In the genomic region with DNA sequence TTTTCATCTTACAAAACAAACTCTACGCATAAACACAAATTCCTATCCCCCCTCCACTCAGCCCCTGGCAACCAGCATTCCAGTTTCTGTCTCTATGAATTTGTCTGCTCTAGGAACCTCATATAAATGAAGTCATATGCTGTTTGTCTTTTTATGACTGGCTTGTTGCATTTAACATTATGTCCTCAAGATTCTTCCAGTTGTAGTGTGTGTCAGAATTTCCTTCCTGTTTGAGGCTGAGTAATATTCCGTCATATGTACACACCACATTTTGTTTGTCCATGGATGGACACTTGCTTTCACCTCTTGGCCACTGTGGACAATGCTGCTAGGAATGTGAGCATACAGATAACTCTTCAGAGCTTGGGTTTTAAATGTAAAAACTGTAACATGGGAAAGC, we compare ENCODE assay signal across 13 cellular contexts.
DNase-seq lines count a peak whose midpoint lies in the region; ATAC-seq and TF ChIP-seq lines count a peak whose summit lies in the region.
"Had no signal": no experiment of that assay in that cellular context is flagged by ENCODE, and none has a peak within 500 bp of the region (broad histone marks: within the 10 kb centered on the region; RNA-seq: fewer than 3 reads in every experiment).

No MANE protein-coding gene starts in this region.

- H3K9me3 Mint-ChIP-seq in naive thymus-derived CD8-positive, alpha-beta T cell = peaks cover 0 to 3% (median 0%) of the 10 kb centered on the region in 9 donors
- no peaks in the 10 kb centered on the region for H3K9me3 Mint-ChIP-seq in endothelial cell (ENCODE audit: unreplicated experiment)

- DNase-seq in ELR (ENCODE audit: low read depth) = peak; percentile 10
- peak; percentile 1 for DNase-seq in RKO (ENCODE audit: low spot score)
- DNase-seq in fibroblast of pulmonary artery (ENCODE audit: low read depth) = peak; percentile 3
- DNase-seq in lung microvascular endothelial cell (ENCODE audit: low read depth in 2 of 2) = peak; percentile 5 to 67
- no peak for DNase-seq in naive thymus-derived CD8-positive, alpha-beta T cell
- no peak for DNase-seq in activated effector memory CD4-positive, alpha-beta T cell treated with anti-CD3 and anti-CD28 coated beads, Interleukin-2, amount 50 U/mL, for 16 hours
- no peak for DNase-seq in endothelial cell (ENCODE audit: low spot score)
- DNase-seq: 8988T, AML-193, GM23248, H7 had no signal

- no peaks in the 10 kb centered on the region for H3K36me3 Mint-ChIP-seq in naive thymus-derived CD8-positive, alpha-beta T cell
- H3K36me3 Mint-ChIP-seq in endothelial cell (ENCODE audit: low read depth, unreplicated experiment) = peaks cover 25% of the 10 kb centered on the region

- H3K4me3 ChIP-seq in fibroblast of pulmonary artery (replicated peaks; ENCODE audit: low read depth, low read length) = no peak overlapping the region
- H3K4me3 ChIP-seq: BLaER1, GM23248, K562 had no signal

- POLR2A ChIA-PET in naive thymus-derived CD8-positive, alpha-beta T cell (lab: Charles Lee) = no interaction called here

- no peak overlapping the region for H3K4me3 Mint-ChIP-seq in naive thymus-derived CD8-positive, alpha-beta T cell
- H3K4me3 Mint-ChIP-seq in endothelial cell (ENCODE audit: unreplicated experiment) = no peak overlapping the region

- no peak overlapping the region for H3K27ac Mint-ChIP-seq in naive thymus-derived CD8-positive, alpha-beta T cell
- no peak overlapping the region for H3K27ac Mint-ChIP-seq in endothelial cell (ENCODE audit: unreplicated experiment)

- no peak for ATAC-seq in naive thymus-derived CD8-positive, alpha-beta T cell
- ATAC-seq: K562 had no signal

- no peaks in the 10 kb centered on the region for H3K4me1 Mint-ChIP-seq in naive thymus-derived CD8-positive, alpha-beta T cell
- H3K4me1 Mint-ChIP-seq in endothelial cell (ENCODE audit: unreplicated experiment) = no peaks in the 10 kb centered on the region

- TF ChIP-seq CTCF in fibroblast of pulmonary artery (IDR thresholded peaks at IDR 0.05; ENCODE audit: low read length, missing control alignments) = no peak
- no peak for TF ChIP-seq CTCF in endothelial cell (IDR thresholded peaks at IDR 0.05; ENCODE audit: unreplicated experiment)

- H3K27me3 Mint-ChIP-seq in naive thymus-derived CD8-positive, alpha-beta T cell = peaks cover 0 to 8% (median 1%) of the 10 kb centered on the region in 5 donors
- no peaks in the 10 kb centered on the region for H3K27me3 Mint-ChIP-seq in endothelial cell (ENCODE audit: unreplicated experiment)

Comparison
In these comparisons a context has a peak if more than half of its experiments do, and no peak if none do; other contexts are left out.
1. DNase-seq: peak in ELR (single experiment), RKO (single experiment), fibroblast of pulmonary artery (single experiment) and lung microvascular endothelial cell (2 of 2); none in naive thymus-derived CD8-positive, alpha-beta T cell (0 of 10), activated effector memory CD4-positive, alpha-beta T cell treated with anti-CD3 and anti-CD28 coated beads, Interleukin-2, amount 50 U/mL, for 16 hours (single experiment) and endothelial cell (single experiment).